ENCODE assay signal across 1 cellular context in the genomic region with DNA sequence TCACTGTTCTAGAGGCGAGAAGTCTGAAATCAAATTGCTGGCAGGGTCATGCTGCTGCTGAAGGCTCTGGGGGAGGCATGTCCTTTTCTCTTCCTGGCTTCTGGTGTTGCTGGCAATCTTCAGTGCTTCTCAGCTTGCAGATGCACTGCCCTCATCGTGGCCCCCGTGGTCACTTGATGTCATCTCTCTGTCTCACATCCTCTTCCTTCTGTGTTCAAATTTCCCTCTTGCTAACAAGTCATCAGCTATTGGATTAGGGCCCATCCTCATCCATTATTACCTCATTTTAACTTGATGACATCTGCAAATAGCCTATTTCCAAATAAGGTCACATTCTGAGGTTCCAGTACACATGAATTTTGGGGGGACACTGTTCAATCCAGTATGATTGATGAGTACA.
TF ChIP-seq lines count a peak whose summit lies in the region.

No MANE protein-coding gene starts in this region.

TF ChIP-seq in GM12878, 131 proteins besides CTCF, POLR2A, EP300 and RAD21 (continued from another document and continues in another):
- TF ChIP-seq, protein P1, sequence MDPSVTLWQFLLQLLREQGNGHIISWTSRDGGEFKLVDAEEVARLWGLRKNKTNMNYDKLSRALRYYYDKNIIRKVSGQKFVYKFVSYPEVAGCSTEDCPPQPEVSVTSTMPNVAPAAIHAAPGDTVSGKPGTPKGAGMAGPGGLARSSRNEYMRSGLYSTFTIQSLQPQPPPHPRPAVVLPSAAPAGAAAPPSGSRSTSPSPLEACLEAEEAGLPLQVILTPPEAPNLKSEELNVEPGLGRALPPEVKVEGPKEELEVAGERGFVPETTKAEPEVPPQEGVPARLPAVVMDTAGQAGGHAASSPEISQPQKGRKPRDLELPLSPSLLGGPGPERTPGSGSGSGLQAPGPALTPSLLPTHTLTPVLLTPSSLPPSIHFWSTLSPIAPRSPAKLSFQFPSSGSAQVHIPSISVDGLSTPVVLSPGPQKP (IDR thresholded peaks at IDR 0.05; ENCODE audit: low read depth, low read length), result no peak
- TF ChIP-seq MTA2 (IDR thresholded peaks at IDR 0.05; ENCODE audit: low read depth) (peak; percentile 9; the same call in 1 of the 2 replicates), GATAD2B (conservative IDR thresholded peaks at IDR 0.05; ENCODE audit: low read depth) (no peak; the same call in 1 of the 2 replicates), CREM (IDR thresholded peaks at IDR 0.05; ENCODE audit: low read depth) (peak; percentile 96), KDM1A (IDR thresholded peaks at IDR 0.05; ENCODE audit: borderline replicate concordance) (no peak), IKZF2 (IDR thresholded peaks at IDR 0.05) (no peak; a peak in 1 of 4 replicates), RFX5 (IDR thresholded peaks at IDR 0.05; ENCODE audit: low read depth, low read length) (no peak), NFYA (IDR thresholded peaks at IDR 0.05; ENCODE audit: borderline replicate concordance, low read depth, low read length) (no peak), CHD4 (IDR thresholded peaks at IDR 0.05) (no peak), TBL1XR1 (IDR thresholded peaks at IDR 0.05; ENCODE audit: low read depth, low read length) (no peak), USF2 (IDR thresholded peaks at IDR 0.05; ENCODE audit: borderline replicate concordance, low read depth, low read length) (no peak), POLR2AphosphoS5 (IDR thresholded peaks at IDR 0.05; ENCODE audit: low read length) (peak; percentile 43; the same call in 1 of the 2 replicates), BCL11A (IDR thresholded peaks at IDR 0.05; ENCODE audit: low read depth, low read length) (peak; percentile 52; the same call in 1 of the 2 replicates), ETV6 (conservative IDR thresholded peaks at IDR 0.05 in 1 of 2, IDR thresholded peaks at IDR 0.05 in 1 of 2; ENCODE audit: borderline replicate concordance in 1 of 2, low read depth in 1 of 2) (no peak), CREB1 (IDR thresholded peaks at IDR 0.05; ENCODE audit: low read depth) (peak; percentile 98), ZNF384 (IDR thresholded peaks at IDR 0.05; ENCODE audit: borderline replicate concordance, low read depth, low read length) (no peak), ASH2L (IDR thresholded peaks at IDR 0.05; ENCODE audit: borderline replicate concordance, low read depth) (no peak), ATF3 (IDR thresholded peaks at IDR 0.05; ENCODE audit: borderline replicate concordance, extremely low read depth, low read depth, low read length) (no peak), NRF1 (conservative IDR thresholded peaks at IDR 0.05; ENCODE audit: low read depth, low read length) (no peak), JUNB (IDR thresholded peaks at IDR 0.05) (peak; percentile 61), CHD1 (IDR thresholded peaks at IDR 0.05; ENCODE audit: low read depth, low read length) (no peak), SMAD5 (IDR thresholded peaks at IDR 0.05; ENCODE audit: low read depth) (no peak), LARP7 (IDR thresholded peaks at IDR 0.05) (no peak), MAX (IDR thresholded peaks at IDR 0.05; ENCODE audit: low read depth, low read length) (peak; percentile 51; the same call in 1 of the 2 replicates), ZNF217 (IDR thresholded peaks at IDR 0.05) (no peak), BCL3 (IDR thresholded peaks at IDR 0.05; ENCODE audit: borderline replicate concordance, insufficient read depth, low read depth, low read length, poor library complexity, severe bottlenecking) (no peak), NR2F1 (conservative IDR thresholded peaks at IDR 0.05) (peak; percentile 89), STAT3 (IDR thresholded peaks at IDR 0.05; ENCODE audit: low read depth, low read length) (no peak), CUX1 (IDR thresholded peaks at IDR 0.05; ENCODE audit: insufficient replicate concordance, low read depth, low read length) (no peak), EED (IDR thresholded peaks at IDR 0.05; ENCODE audit: low read depth) (no peak), GABPA (IDR thresholded peaks at IDR 0.05; ENCODE audit: low read depth) (0 out of 2 replicates have a peak, but pooled peaks have one; percentile 53), NR2C1 (IDR thresholded peaks at IDR 0.05) (no peak), SUPT20H (IDR thresholded peaks at IDR 0.05; ENCODE audit: borderline replicate concordance, control insufficient read depth, low read depth, low read length) (no peak), MEF2A (IDR thresholded peaks at IDR 0.05; ENCODE audit: insufficient read depth, low read depth, low read length) (no peak), CEBPB (IDR thresholded peaks at IDR 0.05; ENCODE audit: borderline replicate concordance in 1 of 2, low read depth in 2 of 2, low read length in 2 of 2) (no peak)
- TF ChIP-seq, protein P2, sequence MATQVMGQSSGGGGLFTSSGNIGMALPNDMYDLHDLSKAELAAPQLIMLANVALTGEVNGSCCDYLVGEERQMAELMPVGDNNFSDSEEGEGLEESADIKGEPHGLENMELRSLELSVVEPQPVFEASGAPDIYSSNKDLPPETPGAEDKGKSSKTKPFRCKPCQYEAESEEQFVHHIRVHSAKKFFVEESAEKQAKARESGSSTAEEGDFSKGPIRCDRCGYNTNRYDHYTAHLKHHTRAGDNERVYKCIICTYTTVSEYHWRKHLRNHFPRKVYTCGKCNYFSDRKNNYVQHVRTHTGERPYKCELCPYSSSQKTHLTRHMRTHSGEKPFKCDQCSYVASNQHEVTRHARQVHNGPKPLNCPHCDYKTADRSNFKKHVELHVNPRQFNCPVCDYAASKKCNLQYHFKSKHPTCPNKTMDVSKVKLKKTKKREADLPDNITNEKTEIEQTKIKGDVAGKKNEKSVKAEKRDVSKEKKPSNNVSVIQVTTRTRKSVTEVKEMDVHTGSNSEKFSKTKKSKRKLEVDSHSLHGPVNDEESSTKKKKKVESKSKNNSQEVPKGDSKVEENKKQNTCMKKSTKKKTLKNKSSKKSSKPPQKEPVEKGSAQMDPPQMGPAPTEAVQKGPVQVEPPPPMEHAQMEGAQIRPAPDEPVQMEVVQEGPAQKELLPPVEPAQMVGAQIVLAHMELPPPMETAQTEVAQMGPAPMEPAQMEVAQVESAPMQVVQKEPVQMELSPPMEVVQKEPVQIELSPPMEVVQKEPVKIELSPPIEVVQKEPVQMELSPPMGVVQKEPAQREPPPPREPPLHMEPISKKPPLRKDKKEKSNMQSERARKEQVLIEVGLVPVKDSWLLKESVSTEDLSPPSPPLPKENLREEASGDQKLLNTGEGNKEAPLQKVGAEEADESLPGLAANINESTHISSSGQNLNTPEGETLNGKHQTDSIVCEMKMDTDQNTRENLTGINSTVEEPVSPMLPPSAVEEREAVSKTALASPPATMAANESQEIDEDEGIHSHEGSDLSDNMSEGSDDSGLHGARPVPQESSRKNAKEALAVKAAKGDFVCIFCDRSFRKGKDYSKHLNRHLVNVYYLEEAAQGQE (IDR thresholded peaks at IDR 0.05; ENCODE audit: low read depth, low read length), result no peak
- TF ChIP-seq, protein P3, sequence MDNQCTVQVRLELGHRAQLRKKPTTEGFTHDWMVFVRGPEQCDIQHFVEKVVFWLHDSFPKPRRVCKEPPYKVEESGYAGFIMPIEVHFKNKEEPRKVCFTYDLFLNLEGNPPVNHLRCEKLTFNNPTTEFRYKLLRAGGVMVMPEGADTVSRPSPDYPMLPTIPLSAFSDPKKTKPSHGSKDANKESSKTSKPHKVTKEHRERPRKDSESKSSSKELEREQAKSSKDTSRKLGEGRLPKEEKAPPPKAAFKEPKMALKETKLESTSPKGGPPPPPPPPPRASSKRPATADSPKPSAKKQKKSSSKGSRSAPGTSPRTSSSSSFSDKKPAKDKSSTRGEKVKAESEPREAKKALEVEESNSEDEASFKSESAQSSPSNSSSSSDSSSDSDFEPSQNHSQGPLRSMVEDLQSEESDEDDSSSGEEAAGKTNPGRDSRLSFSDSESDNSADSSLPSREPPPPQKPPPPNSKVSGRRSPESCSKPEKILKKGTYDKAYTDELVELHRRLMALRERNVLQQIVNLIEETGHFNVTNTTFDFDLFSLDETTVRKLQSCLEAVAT (IDR thresholded peaks at IDR 0.05), result no peak
- TF ChIP-seq, protein P4, sequence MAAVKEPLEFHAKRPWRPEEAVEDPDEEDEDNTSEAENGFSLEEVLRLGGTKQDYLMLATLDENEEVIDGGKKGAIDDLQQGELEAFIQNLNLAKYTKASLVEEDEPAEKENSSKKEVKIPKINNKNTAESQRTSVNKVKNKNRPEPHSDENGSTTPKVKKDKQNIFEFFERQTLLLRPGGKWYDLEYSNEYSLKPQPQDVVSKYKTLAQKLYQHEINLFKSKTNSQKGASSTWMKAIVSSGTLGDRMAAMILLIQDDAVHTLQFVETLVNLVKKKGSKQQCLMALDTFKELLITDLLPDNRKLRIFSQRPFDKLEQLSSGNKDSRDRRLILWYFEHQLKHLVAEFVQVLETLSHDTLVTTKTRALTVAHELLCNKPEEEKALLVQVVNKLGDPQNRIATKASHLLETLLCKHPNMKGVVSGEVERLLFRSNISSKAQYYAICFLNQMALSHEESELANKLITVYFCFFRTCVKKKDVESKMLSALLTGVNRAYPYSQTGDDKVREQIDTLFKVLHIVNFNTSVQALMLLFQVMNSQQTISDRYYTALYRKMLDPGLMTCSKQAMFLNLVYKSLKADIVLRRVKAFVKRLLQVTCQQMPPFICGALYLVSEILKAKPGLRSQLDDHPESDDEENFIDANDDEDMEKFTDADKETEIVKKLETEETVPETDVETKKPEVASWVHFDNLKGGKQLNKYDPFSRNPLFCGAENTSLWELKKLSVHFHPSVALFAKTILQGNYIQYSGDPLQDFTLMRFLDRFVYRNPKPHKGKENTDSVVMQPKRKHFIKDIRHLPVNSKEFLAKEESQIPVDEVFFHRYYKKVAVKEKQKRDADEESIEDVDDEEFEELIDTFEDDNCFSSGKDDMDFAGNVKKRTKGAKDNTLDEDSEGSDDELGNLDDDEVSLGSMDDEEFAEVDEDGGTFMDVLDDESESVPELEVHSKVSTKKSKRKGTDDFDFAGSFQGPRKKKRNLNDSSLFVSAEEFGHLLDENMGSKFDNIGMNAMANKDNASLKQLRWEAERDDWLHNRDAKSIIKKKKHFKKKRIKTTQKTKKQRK (IDR thresholded peaks at IDR 0.05; ENCODE audit: low read depth, low read length), result no peak
- TF ChIP-seq, protein P5, sequence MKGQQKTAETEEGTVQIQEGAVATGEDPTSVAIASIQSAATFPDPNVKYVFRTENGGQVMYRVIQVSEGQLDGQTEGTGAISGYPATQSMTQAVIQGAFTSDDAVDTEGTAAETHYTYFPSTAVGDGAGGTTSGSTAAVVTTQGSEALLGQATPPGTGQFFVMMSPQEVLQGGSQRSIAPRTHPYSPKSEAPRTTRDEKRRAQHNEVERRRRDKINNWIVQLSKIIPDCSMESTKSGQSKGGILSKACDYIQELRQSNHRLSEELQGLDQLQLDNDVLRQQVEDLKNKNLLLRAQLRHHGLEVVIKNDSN (IDR thresholded peaks at IDR 0.05; ENCODE audit: borderline replicate concordance, extremely low read length, insufficient read depth, low read depth, low read length), result no peak
